In the genomic region with DNA sequence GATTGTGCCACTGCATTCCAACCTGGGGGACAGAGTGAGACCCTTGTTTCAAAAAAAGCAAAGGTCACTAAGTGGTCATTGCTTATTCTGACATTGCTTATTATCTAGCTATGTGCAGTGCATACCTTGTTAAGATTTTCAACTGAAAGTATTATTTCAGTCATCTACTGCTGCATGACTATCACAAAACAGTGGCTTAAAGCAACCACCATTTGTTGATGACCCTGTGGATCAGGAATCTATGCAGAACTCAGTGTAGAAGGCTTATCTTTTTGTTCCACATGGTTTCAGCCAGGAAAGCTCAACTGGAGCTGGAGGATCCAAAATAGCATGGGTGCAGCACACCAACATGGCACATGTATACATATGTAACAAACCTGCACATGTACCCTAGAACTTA, we compare ENCODE assay signal across 40 cellular contexts. TPM values are rescaled to one million over a fixed set of nuclear protein-coding genes. Genes with fewer than 3 reads are reported as not detected.
"Had no signal": no experiment of that assay in that cellular context is flagged by ENCODE, and none has a peak within 500 bp of the region (broad histone marks: within the 10 kb centered on the region; RNA-seq: fewer than 3 reads in every experiment).

No MANE protein-coding gene starts in this region.

- ATAC-seq: activated naive CD4-positive, alpha-beta T cell treated with anti-CD3 and anti-CD28 coated beads, Interleukin-2, amount 50 U/mL, for 72 hours; activated naive CD8-positive, alpha-beta T cell treated with anti-CD3 and anti-CD28 coated beads, Interleukin-2, amount 50 U/mL, for 24 hours; activated T-cell treated with anti-CD3 and anti-CD28 coated beads, Interleukin-2, amount 50 U/mL, for 4 hours; activated T-cell treated with anti-CD3 and anti-CD28 coated beads, Interleukin-2, amount 50 U/mL, for 72 hours; activated T-helper 17 cell treated with anti-CD3 and anti-CD28 coated beads, Interleukin-2, amount 50 U/mL, for 72 hours; body of pancreas had no signal

- H3K4me3 ChIP-seq: adrenal gland, ascending aorta, body of pancreas, breast epithelium, cardiac muscle cell had no signal

- H3K36me3 ChIP-seq: adrenal gland, ascending aorta, brain microvascular endothelial cell, breast epithelium, cardiac muscle cell had no signal

- DNase-seq: activated effector memory CD4-positive, alpha-beta T cell treated with anti-CD3 and anti-CD28 coated beads, Interleukin-2, amount 50 U/mL, for 16 hours; activated effector memory CD4-positive, alpha-beta T cell treated with Interleukin-2 at 50 U/mL for 16 hours; activated gamma-delta T cell; activated gamma-delta T cell treated with Interleukin-2 at 50 U/mL for 16 hours; activated naive CD4-positive, alpha-beta T cell; activated naive CD4-positive, alpha-beta T cell treated with anti-CD3 and anti-CD28 coated beads for 36 hours; activated naive CD4-positive, alpha-beta T cell treated with anti-CD3 and anti-CD28 coated beads, Interleukin-2, amount 10 ng/mL, durations not matched to agents 7 days and 5 days; activated naive CD4-positive, alpha-beta T cell treated with anti-CD3 and anti-CD28 coated beads, Interleukin-2, amount 50 U/mL, for 16 hours; activated naive CD4-positive, alpha-beta T cell treated with Interleukin-2 at 50 U/mL for 16 hours; activated naive CD8-positive, alpha-beta T cell treated with anti-CD3 and anti-CD28 coated beads for 36 hours; activated naive CD8-positive, alpha-beta T cell treated with anti-CD3 and anti-CD28 coated beads, Interleukin-2, amount 10 ng/mL, durations not matched to agents 7 days and 5 days; activated naive CD8-positive, alpha-beta T cell treated with anti-CD3 and anti-CD28 coated beads, Interleukin-2, amount 50 U/mL, for 24 hours; activated T-cell treated with anti-CD3 and anti-CD28 coated beads, Interleukin-2, amount 50 U/mL, for 4 hours; activated T-cell treated with anti-CD3 and anti-CD28 coated beads, Interleukin-2, amount 50 U/mL, for 48 hours; activated T-cell treated with anti-CD3 and anti-CD28 coated beads, Interleukin-2, amount 50 U/mL, for 72 hours; adrenal gland; amniotic stem cell; amygdala; anterior cingulate cortex; aorta; body of pancreas; brain microvascular endothelial cell; caudate nucleus; central memory CD4-positive, alpha-beta T cell; cerebellar nuclear complex had no signal

- H3K36me3 Mint-ChIP-seq: activated naive CD4-positive, alpha-beta T cell treated with anti-CD3 and anti-CD28 coated beads, Interleukin-2, amount 10 ng/mL, durations not matched to agents 7 days and 5 days; activated naive CD4-positive, alpha-beta T cell treated with anti-CD3 and anti-CD28 coated beads, Interleukin-2, amount 50 U/mL, for 24 hours; activated naive CD4-positive, alpha-beta T cell treated with anti-CD3 and anti-CD28 coated beads, Interleukin-2, amount 50 U/mL, for 72 hours; activated naive CD8-positive, alpha-beta T cell; activated naive CD8-positive, alpha-beta T cell treated with anti-CD3 and anti-CD28 coated beads for 36 hours; brain had no signal

- H3K4me1 Mint-ChIP-seq: activated naive CD4-positive, alpha-beta T cell treated with anti-CD3 and anti-CD28 coated beads, Interleukin-2, amount 10 ng/mL, durations not matched to agents 7 days and 5 days; activated naive CD8-positive, alpha-beta T cell treated with anti-CD3 and anti-CD28 coated beads for 36 hours; activated T-helper 17 cell treated with anti-CD3 and anti-CD28 coated beads, Interleukin-2, amount 50 U/mL, for 72 hours; central memory CD8-positive, alpha-beta T cell had no signal

- H3K4me1 ChIP-seq: adrenal gland, breast epithelium had no signal

- FAIRE-seq: astrocyte, bronchial epithelial cell, colon had no signal

- H3K4me3 Mint-ChIP-seq: activated naive CD4-positive, alpha-beta T cell treated with anti-CD3 and anti-CD28 coated beads for 36 hours; activated naive CD4-positive, alpha-beta T cell treated with anti-CD3 and anti-CD28 coated beads, Interleukin-2, amount 10 ng/mL, durations not matched to agents 7 days and 5 days; activated naive CD4-positive, alpha-beta T cell treated with anti-CD3 and anti-CD28 coated beads, Interleukin-2, amount 50 U/mL, for 24 hours; activated naive CD8-positive, alpha-beta T cell; activated naive CD8-positive, alpha-beta T cell treated with anti-CD3 and anti-CD28 coated beads for 36 hours; activated naive CD8-positive, alpha-beta T cell treated with anti-CD3 and anti-CD28 coated beads, Interleukin-2, amount 10 ng/mL, durations not matched to agents 7 days and 5 days; activated naive CD8-positive, alpha-beta T cell treated with anti-CD3 and anti-CD28 coated beads, Interleukin-2, amount 50 U/mL, for 24 hours; activated T-cell treated with anti-CD3 and anti-CD28 coated beads, Interleukin-2, amount 50 U/mL, for 4 hours; activated T-cell treated with anti-CD3 and anti-CD28 coated beads, Interleukin-2, amount 50 U/mL, for 72 hours; activated T-helper 1 cell treated with anti-CD3 and anti-CD28 coated beads, Interleukin-12 subunit alpha, Interleukin-12 subunit beta, Interleukin-2, Interleukin-4 antibody, amounts not matched to agents 30 ng/mL and 10 ng/mL and 1 ng/mL, durations not matched to agents 14 hours and 24 hours and 36 hours; activated T-helper 17 cell treated with anti-CD3 and anti-CD28 coated beads, Interleukin-2, amount 50 U/mL, for 72 hours; brain; central memory CD8-positive, alpha-beta T cell had no signal

- H3K27ac Mint-ChIP-seq: activated naive CD4-positive, alpha-beta T cell treated with anti-CD3 and anti-CD28 coated beads for 36 hours; activated naive CD4-positive, alpha-beta T cell treated with anti-CD3 and anti-CD28 coated beads, Interleukin-2, amount 10 ng/mL, durations not matched to agents 7 days and 5 days; activated naive CD4-positive, alpha-beta T cell treated with anti-CD3 and anti-CD28 coated beads, Interleukin-2, amount 50 U/mL, for 24 hours; activated naive CD4-positive, alpha-beta T cell treated with anti-CD3 and anti-CD28 coated beads, Interleukin-2, amount 50 U/mL, for 72 hours; activated naive CD8-positive, alpha-beta T cell; activated naive CD8-positive, alpha-beta T cell treated with anti-CD3 and anti-CD28 coated beads for 36 hours; activated naive CD8-positive, alpha-beta T cell treated with anti-CD3 and anti-CD28 coated beads, Interleukin-2, amount 10 ng/mL, durations not matched to agents 7 days and 5 days; activated naive CD8-positive, alpha-beta T cell treated with anti-CD3 and anti-CD28 coated beads, Interleukin-2, amount 50 U/mL, for 24 hours; activated T-cell treated with anti-CD3 and anti-CD28 coated beads, Interleukin-2, amount 50 U/mL, for 72 hours; activated T-helper 1 cell treated with anti-CD3 and anti-CD28 coated beads, Interleukin-12 subunit alpha, Interleukin-12 subunit beta, Interleukin-2, Interleukin-4 antibody, amounts not matched to agents 30 ng/mL and 10 ng/mL and 1 ng/mL, durations not matched to agents 14 hours and 24 hours and 36 hours; activated T-helper 17 cell treated with anti-CD3 and anti-CD28 coated beads, Interleukin-2, amount 50 U/mL, for 72 hours; activated T-helper 2 cell treated with anti-CD3 and anti-CD28 coated beads, Interferon-gamma antibody, Interleukin-2, Interleukin-4, amounts not matched to agents 10 μg/mL and 5 μg/mL and 100 μg/mL, durations not matched to agents 14 hours and 24 hours and 36 hours; brain had no signal

- H3K9me3 Mint-ChIP-seq: activated naive CD4-positive, alpha-beta T cell treated with anti-CD3 and anti-CD28 coated beads for 36 hours; activated naive CD4-positive, alpha-beta T cell treated with anti-CD3 and anti-CD28 coated beads, Interleukin-2, amount 10 ng/mL, durations not matched to agents 7 days and 5 days; activated naive CD4-positive, alpha-beta T cell treated with anti-CD3 and anti-CD28 coated beads, Interleukin-2, amount 50 U/mL, for 24 hours; activated naive CD4-positive, alpha-beta T cell treated with anti-CD3 and anti-CD28 coated beads, Interleukin-2, amount 50 U/mL, for 72 hours; activated naive CD8-positive, alpha-beta T cell treated with anti-CD3 and anti-CD28 coated beads for 36 hours; activated naive CD8-positive, alpha-beta T cell treated with anti-CD3 and anti-CD28 coated beads, Interleukin-2, amount 10 ng/mL, durations not matched to agents 7 days and 5 days; activated naive CD8-positive, alpha-beta T cell treated with anti-CD3 and anti-CD28 coated beads, Interleukin-2, amount 50 U/mL, for 24 hours; activated T-cell treated with anti-CD3 and anti-CD28 coated beads, Interleukin-2, amount 50 U/mL, for 4 hours; activated T-cell treated with anti-CD3 and anti-CD28 coated beads, Interleukin-2, amount 50 U/mL, for 72 hours; activated T-helper 1 cell treated with anti-CD3 and anti-CD28 coated beads, Interleukin-12 subunit alpha, Interleukin-12 subunit beta, Interleukin-2, Interleukin-4 antibody, amounts not matched to agents 30 ng/mL and 10 ng/mL and 1 ng/mL, durations not matched to agents 14 hours and 24 hours and 36 hours; activated T-helper 17 cell treated with anti-CD3 and anti-CD28 coated beads, Interleukin-2, amount 50 U/mL, for 72 hours; activated T-helper 2 cell treated with anti-CD3 and anti-CD28 coated beads, Interferon-gamma antibody, Interleukin-2, Interleukin-4, amounts not matched to agents 10 μg/mL and 5 μg/mL and 100 μg/mL, durations not matched to agents 14 hours and 24 hours and 36 hours; central memory CD8-positive, alpha-beta T cell had no signal

- H3K9me3 ChIP-seq: adrenal gland, ascending aorta, body of pancreas, breast epithelium had no signal

- H3K27ac ChIP-seq: adrenal gland, ascending aorta, body of pancreas, brain microvascular endothelial cell, breast epithelium, cardiac muscle cell had no signal

- H3K27me3 ChIP-seq: adrenal gland, ascending aorta, body of pancreas, brain microvascular endothelial cell, breast epithelium, cardiac muscle cell had no signal

RNA-seq across cellular contexts. Expression of gene ENKUR, which starts 23.6 kb away (rescaled TPM):
- total RNA-seq: activated naive CD4-positive, alpha-beta T cell treated with anti-CD3 and anti-CD28 coated beads for 36 hours; activated naive CD8-positive, alpha-beta T cell treated with anti-CD3 and anti-CD28 coated beads for 36 hours; activated naive CD8-positive, alpha-beta T cell treated with anti-CD3 and anti-CD28 coated beads, Interleukin-2, amount 10 ng/mL, durations not matched to agents 7 days and 5 days; activated T-cell treated with anti-CD3 and anti-CD28 coated beads, Interleukin-2, amount 50 U/mL, for 4 hours; activated T-cell treated with anti-CD3 and anti-CD28 coated beads, Interleukin-2, amount 50 U/mL, for 72 hours; activated T-helper 1 cell treated with anti-CD3 and anti-CD28 coated beads, Interleukin-12 subunit alpha, Interleukin-12 subunit beta, Interleukin-2, Interleukin-4 antibody, amounts not matched to agents 30 ng/mL and 10 ng/mL and 1 ng/mL, durations not matched to agents 14 hours and 24 hours and 36 hours; activated T-helper 2 cell treated with anti-CD3 and anti-CD28 coated beads, Interferon-gamma antibody, Interleukin-2, Interleukin-4, amounts not matched to agents 10 μg/mL and 5 μg/mL and 100 μg/mL, durations not matched to agents 14 hours and 24 hours and 36 hours; ascending aorta; body of pancreas; breast epithelium; cardiac muscle cell; cardiac septum had no signal
- polyA plus RNA-seq: aorta had no signal
